Comparison of ENCODE assay signal across 24 cellular contexts in genomic region chr15:80698636-80699035, GRCh38. TPM values are rescaled to one million over a fixed set of nuclear protein-coding genes. Genes with fewer than 3 reads are reported as not detected.
DNase-seq lines count a peak whose midpoint lies in the region; ATAC-seq and TF ChIP-seq lines count a peak whose summit lies in the region.
"Had no signal": no experiment of that assay in that cellular context is flagged by ENCODE, and none has a peak within 500 bp of the region (broad histone marks: within the 10 kb centered on the region; RNA-seq: fewer than 3 reads in every experiment).

No MANE protein-coding gene starts in this region.

- H3K4me2 ChIP-seq in BLaER1 treated with 17β-estradiol and CSF1 and Interleukin-3, amounts not matched to agents 10 nM and 100 nM = peak overlapping the region in 9 of 11 experiments; percentile 10 to 93 (median 84); a peak in 12 of 22 replicates
- H3K4me2 ChIP-seq in IMR-90 (ENCODE audit: low read depth, low read length) = peak overlapping the region; percentile 37

- H2BK120ac ChIP-seq in IMR-90 (ENCODE audit: low read depth, low read length) = no peak overlapping the region

- H3K79me1 ChIP-seq in IMR-90 (ENCODE audit: low read depth in 1 of 2, low read length in 2 of 2) = peaks cover 39 to 88% of the 10 kb centered on the region in 2 experiments

- H4K8ac ChIP-seq in IMR-90 (ENCODE audit: low read depth in 2 of 2, low read length in 2 of 2) = no peak overlapping the region

- no peak overlapping the region for H2BK5ac ChIP-seq in IMR-90 (ENCODE audit: low read depth, low read length, poor library complexity, severe bottlenecking)

- ATAC-seq in IMR-90 (ENCODE audit: low read depth) = no peak
- ATAC-seq in natural killer cell = no peak
- no peak for ATAC-seq in heart left ventricle
- no peak for ATAC-seq in left cardiac atrium
- ATAC-seq: activated CD8-positive, alpha-beta T cell treated with anti-CD3 and anti-CD28 coated beads for 36 hours; activated naive CD8-positive, alpha-beta T cell treated with anti-CD3 and anti-CD28 coated beads, Interleukin-2, amount 50 U/mL, for 24 hours; lower lobe of right lung had no signal

- peak overlapping the region in 3 of 10 experiments; percentile 4 to 91 (median 90); a peak in 5 of 20 replicates for H3K4me3 ChIP-seq in BLaER1 treated with 17β-estradiol and CSF1 and Interleukin-3, amounts not matched to agents 10 nM and 100 nM
- H3K4me3 ChIP-seq in IMR-90 (ENCODE audit: insufficient read depth, low read depth, low read length) = no peak overlapping the region
- H3K4me3 ChIP-seq in brain microvascular endothelial cell (ENCODE audit: low read depth, low read length) = no peak overlapping the region
- no peak overlapping the region for H3K4me3 ChIP-seq in heart left ventricle

- peaks cover 0 to 54% (median 25%) of the 10 kb centered on the region in 11 experiments; a peak in 18 of 22 replicates for H3K36me3 ChIP-seq in BLaER1 treated with 17β-estradiol and CSF1 and Interleukin-3, amounts not matched to agents 10 nM and 100 nM
- H3K36me3 ChIP-seq in IMR-90 (ENCODE audit: control insufficient read depth, insufficient read depth, low read length) = peaks cover 1% of the 10 kb centered on the region; the same call in 1 of the 2 replicates
- H3K36me3 ChIP-seq in brain microvascular endothelial cell (replicated peaks) = no peaks in the 10 kb centered on the region
- H3K36me3 ChIP-seq in heart left ventricle = no peaks in the 10 kb centered on the region
- H3K36me3 ChIP-seq: lower lobe of right lung had no signal

- dilution Hi-C loops in IMR-90 (cut with HindIII; ENCODE audit: low sequenced_read_pairs, unreplicated experiment) = no loop called here

- no peaks in the 10 kb centered on the region for H3K9me3 ChIP-seq in BLaER1 treated with 17β-estradiol and CSF1 and Interleukin-3, amounts not matched to agents 10 nM and 100 nM (replicated peaks in 1 of 11)
- H3K9me3 ChIP-seq in IMR-90 (ENCODE audit: control insufficient read depth, insufficient read depth, low read length) = no peaks in the 10 kb centered on the region
- no peaks in the 10 kb centered on the region for H3K9me3 ChIP-seq in heart left ventricle
- H3K9me3 ChIP-seq: lower lobe of right lung had no signal

- H3K56ac ChIP-seq in IMR-90 (ENCODE audit: extremely low read depth, insufficient read depth, low read length) = no peak overlapping the region

- no peak overlapping the region for H2AK9ac ChIP-seq in IMR-90 (replicated peaks; ENCODE audit: low read depth, low read length, poor library complexity)

- peaks cover 11 to 14% of the 10 kb centered on the region in 2 donors for H3K27me3 Mint-ChIP-seq in natural killer cell (ENCODE audit: low read depth in 2 of 2)

- no TSS peak for BruUV-seq in IMR-90 (replicated peaks; lab: Mats Ljungman, UMichigan)

- TF ChIP-seq RAD21 in IMR-90 (IDR thresholded peaks at IDR 0.05; ENCODE audit: low read length) = no peak

- H3K9ac ChIP-seq in BLaER1 treated with 17β-estradiol and CSF1 and Interleukin-3, amounts not matched to agents 10 nM and 100 nM = no peak overlapping the region; a peak in 1 of 22 replicates
- H3K9ac ChIP-seq in IMR-90 (ENCODE audit: low read depth, low read length) = no peak overlapping the region

- DNase-seq in IMR-90 = peak; percentile 42
- DNase-seq in brain microvascular endothelial cell = peak; percentile 32
- DNase-seq in natural killer cell = no peak
- DNase-seq in activated CD4-positive, alpha-beta T cell treated with anti-CD3 and anti-CD28 coated beads, Interleukin-2, amount 50 U/mL, for 48 hours = no peak
- DNase-seq in caudate nucleus (lab: John Stamatoyannopoulos, UW) = no peak
- no peak for DNase-seq in heart left ventricle
- no peak for DNase-seq in left cardiac atrium
- DNase-seq: 8988T; activated CD4-positive, CD25-positive, alpha-beta regulatory T cell; activated CD8-positive, alpha-beta T cell treated with anti-CD3 and anti-CD28 coated beads for 36 hours; activated gamma-delta T cell; activated naive CD8-positive, alpha-beta T cell treated with anti-CD3 and anti-CD28 coated beads, Interleukin-2, amount 50 U/mL, for 24 hours; activated T-cell treated with anti-CD3 and anti-CD28 coated beads for 4 hours; AML-193; DND-41; lower lobe of right lung; NCI-H1417 treated with DMSO at 0.1 percent for 48 hours; NCI-H526 treated with DMSO at 0.1 percent for 48 hours; Right ventricle myocardium superior; stimulated activated CD4-positive, alpha-beta T cell treated with anti-CD3 and anti-CD28 coated beads, Interleukin-4, amount 100 ng/mL, for 4 hours; T-helper 9 cell; trophoblast cell had no signal

- H4K91ac ChIP-seq in IMR-90 (ENCODE audit: insufficient read depth, low read depth, low read length) = no peak overlapping the region

- H3K27ac Mint-ChIP-seq in natural killer cell = no peak overlapping the region
- H3K27ac Mint-ChIP-seq: activated CD8-positive, alpha-beta T cell treated with anti-CD3 and anti-CD28 coated beads for 36 hours; activated naive CD8-positive, alpha-beta T cell treated with anti-CD3 and anti-CD28 coated beads, Interleukin-2, amount 50 U/mL, for 24 hours; dendritic cell treated with granulocyte-macrophage colony-stimulating factor and Interleukin-4, amounts not matched to agents 40 ng/mL and 50 ng/mL, for 4 days had no signal

- no peak overlapping the region for H4K5ac ChIP-seq in IMR-90 (ENCODE audit: low read depth, low read length)

- H3K4me3 Mint-ChIP-seq in natural killer cell = peak overlapping the region; percentile 35
- H3K4me3 Mint-ChIP-seq: activated CD8-positive, alpha-beta T cell treated with anti-CD3 and anti-CD28 coated beads for 36 hours; activated naive CD8-positive, alpha-beta T cell treated with anti-CD3 and anti-CD28 coated beads, Interleukin-2, amount 50 U/mL, for 24 hours; dendritic cell treated with granulocyte-macrophage colony-stimulating factor and Interleukin-4, amounts not matched to agents 40 ng/mL and 50 ng/mL, for 4 days had no signal

- peak overlapping the region; percentile 44; the same call in 1 of the 2 replicates for H3K14ac ChIP-seq in IMR-90 (replicated peaks; ENCODE audit: low read depth, low read length)

- CTCF ChIA-PET in IMR-90 (lab: Yijun Ruan, JAX) = no interaction called here

- H3K4me1 ChIP-seq in BLaER1 treated with 17β-estradiol and CSF1 and Interleukin-3, amounts not matched to agents 10 nM and 100 nM = peaks cover 26 to 80% (median 32%) of the 10 kb centered on the region in 10 experiments
- H3K4me1 ChIP-seq in IMR-90 (ENCODE audit: control insufficient read depth, insufficient read depth, low read length) = peaks cover 23% of the 10 kb centered on the region
- peaks cover 0 to 30% (median 15%) of the 10 kb centered on the region in 12 donors for H3K4me1 ChIP-seq in heart left ventricle

- TF ChIP-seq POLR2A in IMR-90 (IDR thresholded peaks at IDR 0.05; ENCODE audit: low read depth, low read length) = no peak
- no peak for TF ChIP-seq POLR2A in heart left ventricle (IDR thresholded peaks at IDR 0.05)

- peaks cover 17 to 30% of the 10 kb centered on the region in 2 donors for H3K4me1 Mint-ChIP-seq in natural killer cell

- peaks cover 11 to 75% (median 64%) of the 10 kb centered on the region in 11 experiments; a peak in 18 of 22 replicates for H4K20me1 ChIP-seq in BLaER1 treated with 17β-estradiol and CSF1 and Interleukin-3, amounts not matched to agents 10 nM and 100 nM
- H4K20me1 ChIP-seq in IMR-90 (ENCODE audit: insufficient read depth, low read length) = peaks cover 69% of the 10 kb centered on the region

- H3K18ac ChIP-seq in IMR-90 (ENCODE audit: low read depth, low read length) = no peak overlapping the region

- TF ChIP-seq CTCF in IMR-90 (conservative IDR thresholded peaks at IDR 0.05; ENCODE audit: low read depth, low read length) = no peak
- no peak for TF ChIP-seq CTCF in brain microvascular endothelial cell (IDR thresholded peaks at IDR 0.05; ENCODE audit: low read depth, low read length, missing control alignments)
- TF ChIP-seq CTCF in natural killer cell (IDR thresholded peaks at IDR 0.05) = no peak
- no peak for TF ChIP-seq CTCF in heart left ventricle (IDR thresholded peaks at IDR 0.05)

- no CpG with 5 or more reads among the region's 1 CpG for WGBS in IMR-90 (ENCODE audit: extremely low coverage in 2 of 2, insufficient read length in 1 of 2), 2 experiments
- 95 to 100% (median 99%) methylated on average over 1 of the region's 1 CpG for WGBS in heart left ventricle, 4 donors

- H3K4ac ChIP-seq in IMR-90 (ENCODE audit: low read depth, low read length) = no peak overlapping the region

- in situ Hi-C loops in IMR-90 (cut with MboI; ENCODE audit: low sequenced_read_pairs) = no loop called here
- in situ Hi-C loops in brain microvascular endothelial cell (cut with HindIII; ENCODE audit: low pct_ligation_motif_present, low sequenced_read_pairs) = no loop called here

- POLR2A ChIA-PET in IMR-90 (lab: Charles Lee; ENCODE audit: unreplicated experiment) = no interaction called here

- no peaks in the 10 kb centered on the region for H3K27me3 ChIP-seq in BLaER1 treated with 17β-estradiol and CSF1 and Interleukin-3, amounts not matched to agents 10 nM and 100 nM
- H3K27me3 ChIP-seq in IMR-90 (ENCODE audit: control insufficient read depth, insufficient read depth, low read length) = no peaks in the 10 kb centered on the region
- no peaks in the 10 kb centered on the region for H3K27me3 ChIP-seq in brain microvascular endothelial cell (replicated peaks)
- H3K27me3 ChIP-seq in heart left ventricle = no peaks in the 10 kb centered on the region

- no peak overlapping the region for H2BK15ac ChIP-seq in IMR-90 (ENCODE audit: low read depth, low read length)

- no peak overlapping the region for H2BK20ac ChIP-seq in IMR-90 (ENCODE audit: low read depth, low read length)

- peak overlapping the region; percentile 10; the same call in 1 of the 2 replicates for H2AK5ac ChIP-seq in IMR-90 (ENCODE audit: low read depth, low read length)

- intact Hi-C loops in IMR-90 (cut with micrococcal nuclease) (loop anchor here (5.0 kb wide), 1 partner anchor 274 kb away; no protein-coding TSS in a partner anchor), natural killer cell (cut with micrococcal nuclease) (no loop called here), heart left ventricle (cut with DNase I) (loop anchor here in 1 of 10 donors (5.0 kb wide), 1 partner anchor 81 kb away; no protein-coding TSS in a partner anchor), left cardiac atrium (cut with DNase I) (loop anchor here in 1 of 2 donors (10.0 kb wide), 1 partner anchor 76 kb away; the partner anchor contains the start of gene CEMIP)

- H2AFZ ChIP-seq in IMR-90 (replicated peaks; ENCODE audit: low read length, poor library complexity) = no peak overlapping the region

- H3K9me3 Mint-ChIP-seq in natural killer cell = no peaks in the 10 kb centered on the region
- H3K9me3 Mint-ChIP-seq: activated CD8-positive, alpha-beta T cell treated with anti-CD3 and anti-CD28 coated beads for 36 hours; activated naive CD8-positive, alpha-beta T cell treated with anti-CD3 and anti-CD28 coated beads, Interleukin-2, amount 50 U/mL, for 24 hours; dendritic cell treated with granulocyte-macrophage colony-stimulating factor and Interleukin-4, amounts not matched to agents 40 ng/mL and 50 ng/mL, for 4 days had no signal

- H3K23ac ChIP-seq in IMR-90 (ENCODE audit: low read depth, low read length) = peak overlapping the region; percentile 0; the same call in 1 of the 2 replicates

- H3K27ac ChIP-seq in BLaER1 treated with 17β-estradiol and CSF1 and Interleukin-3, amounts not matched to agents 10 nM and 100 nM = no peak overlapping the region
- H3K27ac ChIP-seq in IMR-90 (ENCODE audit: insufficient read depth, low read length) (no peak overlapping the region), brain microvascular endothelial cell (no peak overlapping the region), caudate nucleus (ENCODE audit: low read depth, low read length) (no peak overlapping the region), heart left ventricle (no peak overlapping the region)
- H3K27ac ChIP-seq: lower lobe of right lung had no signal

- no peaks in the 10 kb centered on the region for H3K36me3 Mint-ChIP-seq in natural killer cell

- peaks cover 17% of the 10 kb centered on the region; the same call in 1 of the 2 replicates for H3K9me1 ChIP-seq in IMR-90 (ENCODE audit: insufficient read depth, low read length)

RNA-seq across cellular contexts. Expression of gene ABHD17C, which starts 3.5 kb away (rescaled TPM):
- total RNA-seq in IMR-90 (2012; rRNA removed) (5.3 and 5.4 TPM in 2 replicates), natural killer cell (1 to 10 TPM; 2.4 to 4.4 (median 4.3) TPM), heart left ventricle (10 to 100 TPM in 1 of 9 donors, 1 to 10 TPM in 8; 2.8 to 10.2 (median 5.6) TPM), left cardiac atrium (1 to 10 TPM; 3.3 to 5.3 TPM)
- polyA plus RNA-seq in IMR-90 (2012; rRNA removed) (10.3 TPM in 2 replicates), heart left ventricle (1 to 10 TPM; 2.9 to 6.6 TPM)
- polyA plus RNA-seq in IMR-90 (2012; cell fraction: cytosol; rRNA removed) = 6.5 and 8.3 TPM in 2 replicates
- 4.5 and 10.1 TPM in 2 replicates for polyA plus RNA-seq in IMR-90 (2012; cell fraction: nucleus; rRNA removed; ENCODE audit: low replicate concordance)

Comparison
In these comparisons a context has a peak if more than half of its experiments do, and no peak if none do; other contexts are left out.
1. DNase-seq: peak in IMR-90 (single experiment) and brain microvascular endothelial cell (single experiment); none in natural killer cell (single experiment), activated CD4-positive, alpha-beta T cell treated with anti-CD3 and anti-CD28 coated beads, Interleukin-2, amount 50 U/mL, for 48 hours (0 of 2), caudate nucleus (0 of 61), heart left ventricle (0 of 5) and left cardiac atrium (single experiment).